ENCODE assay signal across 4 cellular contexts in genomic region chr17:41249637-41250240, GRCh38. TPM values are rescaled to one million over a fixed set of nuclear protein-coding genes. Genes with fewer than 3 reads are reported as not detected.
"Had no signal": no experiment of that assay in that cellular context is flagged by ENCODE, and none has a peak within 500 bp of the region (broad histone marks: within the 10 kb centered on the region; RNA-seq: fewer than 3 reads in every experiment).

A gene with protein sequence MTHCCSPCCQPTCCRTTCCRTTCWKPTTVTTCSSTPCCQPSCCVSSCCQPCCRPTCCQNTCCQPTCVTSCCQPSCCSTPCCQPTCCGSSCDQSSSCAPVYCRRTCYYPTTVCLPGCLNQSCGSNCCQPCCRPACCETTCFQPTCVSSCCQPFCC (plus strand): TSS chr17:41249687. CDS start chr17:41249721, 34 bp downstream.

RNA-seq across cellular contexts. Expression of the gene that starts here (rescaled TPM):
- total RNA-seq: HT-29, OCI-LY7, PC-3, SK-MEL-5 had no signal
